Comparison of ENCODE assay signal across 9 cellular contexts in the genomic region with DNA sequence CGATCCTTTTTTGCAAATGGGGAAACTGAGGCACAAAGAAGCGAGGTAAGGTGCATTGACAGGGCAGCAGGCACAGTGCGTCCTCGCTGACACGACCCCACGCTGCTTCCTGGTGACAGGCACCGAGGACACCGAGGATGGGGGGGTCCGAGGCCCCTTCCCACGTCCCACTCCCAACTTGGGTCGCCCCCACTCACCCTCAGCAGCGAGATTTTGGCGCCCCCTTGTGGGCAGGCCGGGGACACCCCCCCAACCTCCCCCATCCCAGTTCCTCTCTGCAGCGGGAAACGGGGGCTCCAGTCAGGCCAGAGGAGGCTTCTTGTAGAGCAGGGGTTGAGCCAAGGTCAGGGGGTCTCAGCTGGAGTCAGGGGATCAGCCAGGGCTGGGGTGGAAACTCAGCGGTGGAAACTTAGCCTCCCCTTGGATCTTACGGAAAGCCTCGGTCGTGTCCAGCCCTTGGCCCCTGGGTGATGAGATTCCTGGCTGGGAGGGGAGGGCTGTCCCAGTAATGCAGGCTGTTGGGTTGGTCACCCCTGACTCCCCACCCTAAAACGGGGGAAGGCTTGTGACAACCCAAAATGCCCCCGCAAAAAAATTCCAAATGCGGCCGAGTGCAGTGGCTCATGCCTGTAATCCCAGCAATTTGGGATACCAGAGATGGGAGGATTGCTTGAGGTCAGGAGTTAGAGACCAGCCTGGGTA. TPM values are rescaled to one million over a fixed set of nuclear protein-coding genes. Genes with fewer than 3 reads are reported as not detected.
DNase-seq lines count a peak whose midpoint lies in the region; ATAC-seq, FAIRE-seq and TF ChIP-seq lines count a peak whose summit lies in the region.
"Had no signal": no experiment of that assay in that cellular context is flagged by ENCODE, and none has a peak within 500 bp of the region (broad histone marks: within the 10 kb centered on the region; RNA-seq: fewer than 3 reads in every experiment).

No MANE protein-coding gene starts in this region.

- H3K36me3 Mint-ChIP-seq in activated naive CD4-positive, alpha-beta T cell treated with anti-CD3 and anti-CD28 coated beads, Interleukin-2, amount 50 U/mL, for 72 hours = peaks cover 0 to 6% of the 10 kb centered on the region in 2 donors
- H3K36me3 Mint-ChIP-seq: activated naive CD4-positive, alpha-beta T cell treated with anti-CD3 and anti-CD28 coated beads, Interleukin-2, amount 50 U/mL, for 24 hours had no signal

- ATAC-seq in activated naive CD4-positive, alpha-beta T cell treated with anti-CD3 and anti-CD28 coated beads, Interleukin-2, amount 50 U/mL, for 72 hours = peak; percentile 50 to 57
- no peak for ATAC-seq in GM21526 (IDR thresholded peaks at IDR 0.05; ENCODE audit: low FRiP score, unreplicated experiment)

- no peak overlapping the region for H2BK120ac ChIP-seq in mesendoderm (ENCODE audit: low read depth, low read length)

- H3K9ac ChIP-seq in mesendoderm (ENCODE audit: low read length) = no peak overlapping the region

- H3K56ac ChIP-seq in mesendoderm (ENCODE audit: low read length) = no peak overlapping the region

- peak; percentile 73 for DNase-seq in AG20443 (ENCODE audit: low spot score)
- peak in 1 of 2 donors; percentile 64 for DNase-seq in activated naive CD4-positive, alpha-beta T cell treated with anti-CD3 and anti-CD28 coated beads, Interleukin-2, amount 50 U/mL, for 72 hours (ENCODE audit: low spot score in 2 of 2)
- DNase-seq in iPS-NIHi7 (ENCODE audit: extremely low spot score) = peak; percentile 72
- peak; percentile 17 for DNase-seq in stimulated activated CD8-positive, alpha-beta memory T cell treated with anti-CD3 and anti-CD28 coated beads, Interleukin-7, amount 100 ng/mL, for 24 hours (ENCODE audit: low read depth)
- DNase-seq in H54 (ENCODE audit: insufficient read length, low spot score) = no peak
- DNase-seq in mesendoderm = no peak

- no peaks in the 10 kb centered on the region for H3K36me3 ChIP-seq in mesendoderm (ENCODE audit: control insufficient read depth, insufficient read depth, low read length)

- H4K5ac ChIP-seq in mesendoderm (ENCODE audit: low read length) = no peak overlapping the region

- no peak overlapping the region for H3K18ac ChIP-seq in mesendoderm (ENCODE audit: low read length)

- H3K4me2 ChIP-seq in mesendoderm (ENCODE audit: low read length) = no peak overlapping the region

- no peak overlapping the region for H3K4me3 ChIP-seq in mesendoderm (ENCODE audit: low read length)

- H3K23ac ChIP-seq in mesendoderm (ENCODE audit: low read length) = no peak overlapping the region

- H3K27me3 ChIP-seq in mesendoderm (ENCODE audit: insufficient read depth, low read length, poor library complexity) = no peaks in the 10 kb centered on the region

- H3K79me1 ChIP-seq in mesendoderm (ENCODE audit: low read length) = no peaks in the 10 kb centered on the region

- H3K9me3 Mint-ChIP-seq in activated naive CD4-positive, alpha-beta T cell treated with anti-CD3 and anti-CD28 coated beads, Interleukin-2, amount 50 U/mL, for 72 hours = peaks cover 0 to 9% of the 10 kb centered on the region in 2 donors
- H3K9me3 Mint-ChIP-seq: activated naive CD4-positive, alpha-beta T cell treated with anti-CD3 and anti-CD28 coated beads, Interleukin-2, amount 50 U/mL, for 24 hours had no signal

- no peak overlapping the region for H2BK15ac ChIP-seq in mesendoderm (replicated peaks; ENCODE audit: low read depth)

- WGBS in mesendoderm (ENCODE audit: extremely low coverage, insufficient coverage, low lambda C conversion rate) = no CpG with 5 or more reads among the region's 24 CpGs

- no peaks in the 10 kb centered on the region for H3K79me2 ChIP-seq in mesendoderm (ENCODE audit: control insufficient read depth, insufficient read depth, low read length)

- H3K27ac ChIP-seq in mesendoderm (ENCODE audit: low read depth, low read length) = no peak overlapping the region

- no peaks in the 10 kb centered on the region for H3K4me1 ChIP-seq in mesendoderm (ENCODE audit: control insufficient read depth, low read depth, low read length)

- H3K4ac ChIP-seq in mesendoderm (ENCODE audit: low read depth, low read length) = no peak overlapping the region

- no peak overlapping the region for H2AK5ac ChIP-seq in mesendoderm (ENCODE audit: low read length)

- no peak for TF ChIP-seq POLR2A in H54 (IDR thresholded peaks at IDR 0.05; ENCODE audit: low read depth, low read length)

- H2BK5ac ChIP-seq in mesendoderm (ENCODE audit: low read length) = no peak overlapping the region

- no peak overlapping the region for H4K8ac ChIP-seq in mesendoderm (ENCODE audit: low read depth, low read length)

- no peak overlapping the region for H3K27ac Mint-ChIP-seq in activated naive CD4-positive, alpha-beta T cell treated with anti-CD3 and anti-CD28 coated beads, Interleukin-2, amount 50 U/mL, for 72 hours
- H3K27ac Mint-ChIP-seq: activated naive CD4-positive, alpha-beta T cell treated with anti-CD3 and anti-CD28 coated beads, Interleukin-2, amount 50 U/mL, for 24 hours had no signal

- TF ChIP-seq CTCF in LNCAP (IDR thresholded peaks at IDR 0.05) = peak; percentile 96

- no peak for FAIRE-seq in H54 (lab: Jason Lieb, UNC)

RNA-seq across cellular contexts. Expression of a gene that starts 8.2 kb away (rescaled TPM):
- under 1 TPM in 1 of 2 donors, not detected in 1; 0.72 TPM for total RNA-seq in activated naive CD4-positive, alpha-beta T cell treated with anti-CD3 and anti-CD28 coated beads, Interleukin-2, amount 50 U/mL, for 72 hours
- 6.4 TPM for polyA plus RNA-seq in mesendoderm (2013, experiment 1 of 2)
- polyA plus RNA-seq in mesendoderm (2013, experiment 2 of 2) = 5.3 TPM

RNA-seq across cellular contexts. Expression of a gene that starts 11.1 kb away (rescaled TPM):
- not detected for total RNA-seq in activated naive CD4-positive, alpha-beta T cell treated with anti-CD3 and anti-CD28 coated beads, Interleukin-2, amount 50 U/mL, for 72 hours
- not detected for polyA plus RNA-seq in mesendoderm (2013, experiment 1 of 2)
- polyA plus RNA-seq in mesendoderm (2013, experiment 2 of 2) = not detected

RNA-seq across cellular contexts. Expression of a gene that starts 28.4 kb away (rescaled TPM):
- 10 to 100 TPM; 13.2 to 14.8 TPM for total RNA-seq in activated naive CD4-positive, alpha-beta T cell treated with anti-CD3 and anti-CD28 coated beads, Interleukin-2, amount 50 U/mL, for 72 hours
- 9.3 TPM for polyA plus RNA-seq in mesendoderm (2013, experiment 1 of 2)
- 9.4 TPM for polyA plus RNA-seq in mesendoderm (2013, experiment 2 of 2)

RNA-seq across cellular contexts. Expression of a gene that starts 34.0 kb away (rescaled TPM):
- total RNA-seq in activated naive CD4-positive, alpha-beta T cell treated with anti-CD3 and anti-CD28 coated beads, Interleukin-2, amount 50 U/mL, for 72 hours = 10 to 100 TPM; 52.4 to 73.5 TPM
- 20.3 TPM for polyA plus RNA-seq in mesendoderm (2013, experiment 1 of 2)
- 21.8 TPM for polyA plus RNA-seq in mesendoderm (2013, experiment 2 of 2)

Comparison
In these comparisons a context has a peak if more than half of its experiments do, and no peak if none do; other contexts are left out.
1. DNase-seq: peak in AG20443 (single experiment), iPS-NIHi7 (single experiment) and stimulated activated CD8-positive, alpha-beta memory T cell treated with anti-CD3 and anti-CD28 coated beads, Interleukin-7, amount 100 ng/mL, for 24 hours (single experiment); none in H54 (single experiment) and mesendoderm (single experiment).